1 cellular context compared by ENCODE assay signal in genomic region chr20:50358166-50358565, GRCh38.
TF ChIP-seq lines count a peak whose summit lies in the region.

No MANE protein-coding gene starts in this region.

TF ChIP-seq in HepG2, 621 proteins besides CTCF, POLR2A, EP300 and RAD21 (continues in another document):
- no peak for TF ChIP-seq ZNF280D (CRISPR knock-in tag; IDR thresholded peaks at IDR 0.05)
- TF ChIP-seq SMAD3 (CRISPR knock-in tag; IDR thresholded peaks at IDR 0.05), result no peak
- no peak for TF ChIP-seq ARID3A (IDR thresholded peaks at IDR 0.05; ENCODE audit: low read depth, low read length)
- TF ChIP-seq ZNF260 (CRISPR knock-in tag; IDR thresholded peaks at IDR 0.05; ENCODE audit: borderline replicate concordance, low read depth), result no peak
- TF ChIP-seq, protein P1, sequence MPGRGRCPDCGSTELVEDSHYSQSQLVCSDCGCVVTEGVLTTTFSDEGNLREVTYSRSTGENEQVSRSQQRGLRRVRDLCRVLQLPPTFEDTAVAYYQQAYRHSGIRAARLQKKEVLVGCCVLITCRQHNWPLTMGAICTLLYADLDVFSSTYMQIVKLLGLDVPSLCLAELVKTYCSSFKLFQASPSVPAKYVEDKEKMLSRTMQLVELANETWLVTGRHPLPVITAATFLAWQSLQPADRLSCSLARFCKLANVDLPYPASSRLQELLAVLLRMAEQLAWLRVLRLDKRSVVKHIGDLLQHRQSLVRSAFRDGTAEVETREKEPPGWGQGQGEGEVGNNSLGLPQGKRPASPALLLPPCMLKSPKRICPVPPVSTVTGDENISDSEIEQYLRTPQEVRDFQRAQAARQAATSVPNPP (CRISPR knock-in tag; IDR thresholded peaks at IDR 0.05), result no peak
- TF ChIP-seq TBX2 (CRISPR knock-in tag; IDR thresholded peaks at IDR 0.05; ENCODE audit: borderline replicate concordance), result no peak
- no peak for TF ChIP-seq DR1 (CRISPR knock-in tag; IDR thresholded peaks at IDR 0.05)
- no peak for TF ChIP-seq NR2F1 (CRISPR knock-in tag; IDR thresholded peaks at IDR 0.05)
- no peak for TF ChIP-seq KAT2B (IDR thresholded peaks at IDR 0.05; ENCODE audit: borderline replicate concordance, low read depth, low read length)
- TF ChIP-seq ATF1 (CRISPR knock-in tag; IDR thresholded peaks at IDR 0.05), result no peak
- TF ChIP-seq CEBPG (CRISPR knock-in tag; IDR thresholded peaks at IDR 0.05), result no peak
- no peak for TF ChIP-seq ZNF33A (CRISPR knock-in tag; IDR thresholded peaks at IDR 0.05; ENCODE audit: borderline replicate concordance)
- no peak for TF ChIP-seq ZNF44 (CRISPR knock-in tag; IDR thresholded peaks at IDR 0.05)
- TF ChIP-seq ZNF562 (CRISPR knock-in tag; IDR thresholded peaks at IDR 0.05; ENCODE audit: borderline replicate concordance), result no peak
- 0 out of 2 replicates have a peak, but pooled peaks have one; percentile 44 for TF ChIP-seq ZNF776 (CRISPR knock-in tag; IDR thresholded peaks at IDR 0.05)
- TF ChIP-seq ZNF572 (CRISPR knock-in tag; IDR thresholded peaks at IDR 0.05), result 0 out of 2 replicates have a peak, but pooled peaks have one; percentile 24
- TF ChIP-seq, protein P2, sequence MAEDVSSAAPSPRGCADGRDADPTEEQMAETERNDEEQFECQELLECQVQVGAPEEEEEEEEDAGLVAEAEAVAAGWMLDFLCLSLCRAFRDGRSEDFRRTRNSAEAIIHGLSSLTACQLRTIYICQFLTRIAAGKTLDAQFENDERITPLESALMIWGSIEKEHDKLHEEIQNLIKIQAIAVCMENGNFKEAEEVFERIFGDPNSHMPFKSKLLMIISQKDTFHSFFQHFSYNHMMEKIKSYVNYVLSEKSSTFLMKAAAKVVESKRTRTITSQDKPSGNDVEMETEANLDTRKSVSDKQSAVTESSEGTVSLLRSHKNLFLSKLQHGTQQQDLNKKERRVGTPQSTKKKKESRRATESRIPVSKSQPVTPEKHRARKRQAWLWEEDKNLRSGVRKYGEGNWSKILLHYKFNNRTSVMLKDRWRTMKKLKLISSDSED (CRISPR knock-in tag; IDR thresholded peaks at IDR 0.05), result 0 out of 2 replicates have a peak, but pooled peaks have one; percentile 25
- 0 out of 2 replicates have a peak, but pooled peaks have one; percentile 62 for TF ChIP-seq ZNF737 (CRISPR knock-in tag; IDR thresholded peaks at IDR 0.05; ENCODE audit: borderline replicate concordance)
- no peak for TF ChIP-seq ZBTB42 (CRISPR knock-in tag; IDR thresholded peaks at IDR 0.05)
- 0 out of 2 replicates have a peak, but pooled peaks have one; percentile 35 for TF ChIP-seq ZNF530 (CRISPR knock-in tag; IDR thresholded peaks at IDR 0.05; ENCODE audit: low read depth)
- TF ChIP-seq SYNCRIP (IDR thresholded peaks at IDR 0.05; ENCODE audit: insufficient read depth, low read depth, low read length), result no peak
- TF ChIP-seq SIN3A (IDR thresholded peaks at IDR 0.05; ENCODE audit: borderline replicate concordance, low read depth, low read length), result no peak
- 0 out of 2 replicates have a peak, but pooled peaks have one; percentile 38 for TF ChIP-seq ZMYM3 (CRISPR knock-in tag; IDR thresholded peaks at IDR 0.05)
- no peak for TF ChIP-seq ERF (CRISPR knock-in tag; IDR thresholded peaks at IDR 0.05)
- 0 out of 2 replicates have a peak, but pooled peaks have one; percentile 37 for TF ChIP-seq KDM5B (CRISPR knock-in tag; IDR thresholded peaks at IDR 0.05; ENCODE audit: borderline replicate concordance)
- no peak for TF ChIP-seq MTA1 (CRISPR knock-in tag; IDR thresholded peaks at IDR 0.05; ENCODE audit: borderline replicate concordance)
- TF ChIP-seq BCLAF1 (IDR thresholded peaks at IDR 0.05), result no peak
- TF ChIP-seq ZNF136 (CRISPR knock-in tag; IDR thresholded peaks at IDR 0.05; ENCODE audit: low read depth), result no peak
- 0 out of 2 replicates have a peak, but pooled peaks have one; percentile 27 for TF ChIP-seq HINFP (CRISPR knock-in tag; IDR thresholded peaks at IDR 0.05; ENCODE audit: low read depth)
- TF ChIP-seq ZNF101 (CRISPR knock-in tag; IDR thresholded peaks at IDR 0.05; ENCODE audit: borderline replicate concordance, low read depth), result no peak
- no peak for TF ChIP-seq ZFP37 (CRISPR knock-in tag; IDR thresholded peaks at IDR 0.05; ENCODE audit: borderline replicate concordance)
- TF ChIP-seq, protein P3, sequence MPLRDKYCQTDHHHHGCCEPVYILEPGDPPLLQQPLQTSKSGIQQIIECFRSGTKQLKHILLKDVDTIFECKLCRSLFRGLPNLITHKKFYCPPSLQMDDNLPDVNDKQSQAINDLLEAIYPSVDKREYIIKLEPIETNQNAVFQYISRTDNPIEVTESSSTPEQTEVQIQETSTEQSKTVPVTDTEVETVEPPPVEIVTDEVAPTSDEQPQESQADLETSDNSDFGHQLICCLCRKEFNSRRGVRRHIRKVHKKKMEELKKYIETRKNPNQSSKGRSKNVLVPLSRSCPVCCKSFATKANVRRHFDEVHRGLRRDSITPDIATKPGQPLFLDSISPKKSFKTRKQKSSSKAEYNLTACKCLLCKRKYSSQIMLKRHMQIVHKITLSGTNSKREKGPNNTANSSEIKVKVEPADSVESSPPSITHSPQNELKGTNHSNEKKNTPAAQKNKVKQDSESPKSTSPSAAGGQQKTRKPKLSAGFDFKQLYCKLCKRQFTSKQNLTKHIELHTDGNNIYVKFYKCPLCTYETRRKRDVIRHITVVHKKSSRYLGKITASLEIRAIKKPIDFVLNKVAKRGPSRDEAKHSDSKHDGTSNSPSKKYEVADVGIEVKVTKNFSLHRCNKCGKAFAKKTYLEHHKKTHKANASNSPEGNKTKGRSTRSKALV (CRISPR knock-in tag; IDR thresholded peaks at IDR 0.05), result no peak
- no peak for TF ChIP-seq RNF2 (conservative IDR thresholded peaks at IDR 0.05; ENCODE audit: low read depth)
- 0 out of 2 replicates have a peak, but pooled peaks have one; percentile 40 for TF ChIP-seq ZNF431 (CRISPR knock-in tag; IDR thresholded peaks at IDR 0.05; ENCODE audit: borderline replicate concordance, low read depth)
- peak; percentile 20; the same call in 1 of the 2 replicates for TF ChIP-seq SALL1 (CRISPR knock-in tag; IDR thresholded peaks at IDR 0.05)
- no peak for TF ChIP-seq RFXAP (CRISPR knock-in tag; IDR thresholded peaks at IDR 0.05; ENCODE audit: borderline replicate concordance)
- TF ChIP-seq ZNF589 (CRISPR knock-in tag; conservative IDR thresholded peaks at IDR 0.05), result no peak
- no peak for TF ChIP-seq SMAD1 (CRISPR knock-in tag; IDR thresholded peaks at IDR 0.05; ENCODE audit: borderline replicate concordance, low read depth)
- TF ChIP-seq, protein P4, sequence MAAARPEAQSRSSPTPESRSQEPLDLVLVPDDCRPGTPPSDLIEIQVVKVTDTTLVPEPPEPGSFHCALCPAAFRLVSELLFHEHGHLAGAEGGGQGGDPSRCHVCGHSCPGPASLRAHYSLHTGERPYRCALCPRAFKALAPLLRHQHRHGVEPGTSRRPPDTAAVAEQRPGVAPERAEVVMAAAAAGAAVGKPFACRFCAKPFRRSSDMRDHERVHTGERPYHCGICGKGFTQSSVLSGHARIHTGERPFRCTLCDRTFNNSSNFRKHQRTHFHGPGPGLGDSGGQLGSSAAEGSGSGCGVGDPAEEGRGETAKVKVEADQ (CRISPR knock-in tag; IDR thresholded peaks at IDR 0.05; ENCODE audit: borderline replicate concordance), result no peak
- TF ChIP-seq ARNT2 (CRISPR knock-in tag; IDR thresholded peaks at IDR 0.05; ENCODE audit: low read depth), result no peak
- no peak for TF ChIP-seq ATF7 (IDR thresholded peaks at IDR 0.05)
- no peak for TF ChIP-seq ATF7 (CRISPR knock-in tag; IDR thresholded peaks at IDR 0.05)
- TF ChIP-seq SP1 (IDR thresholded peaks at IDR 0.05), result no peak
- TF ChIP-seq SP1 (CRISPR knock-in tag; IDR thresholded peaks at IDR 0.05), result no peak
- TF ChIP-seq TOPORS (CRISPR knock-in tag; IDR thresholded peaks at IDR 0.05), result no peak
- no peak for TF ChIP-seq ZNF546 (CRISPR knock-in tag; conservative IDR thresholded peaks at IDR 0.05)
- 0 out of 2 replicates have a peak, but pooled peaks have one; percentile 48 for TF ChIP-seq SALL2 (CRISPR knock-in tag; IDR thresholded peaks at IDR 0.05)
- peak; percentile 1 for TF ChIP-seq XRCC5 (optimal IDR thresholded peaks at IDR 0.05; ENCODE audit: low read length)
- TF ChIP-seq ZNF263 (CRISPR knock-in tag; IDR thresholded peaks at IDR 0.05), result 0 out of 2 replicates have a peak, but pooled peaks have one; percentile 9
- TF ChIP-seq ZNF292 (CRISPR knock-in tag; IDR thresholded peaks at IDR 0.05; ENCODE audit: borderline replicate concordance, low read depth), result no peak
- no peak for TF ChIP-seq NR2F6 (IDR thresholded peaks at IDR 0.05)
- no peak for TF ChIP-seq NR2F6 (CRISPR knock-in tag; IDR thresholded peaks at IDR 0.05)
- no peak for TF ChIP-seq ZNF256 (CRISPR knock-in tag; conservative IDR thresholded peaks at IDR 0.05)
- no peak for TF ChIP-seq MIER2 (CRISPR knock-in tag; IDR thresholded peaks at IDR 0.05)
- no peak for TF ChIP-seq REL (CRISPR knock-in tag; conservative IDR thresholded peaks at IDR 0.05)
- TF ChIP-seq KLF13 (CRISPR knock-in tag; IDR thresholded peaks at IDR 0.05), result no peak
- TF ChIP-seq GPBP1L1 (CRISPR knock-in tag; IDR thresholded peaks at IDR 0.05), result no peak
